ENCODE assay signal across 1 cellular context in genomic region chr11:45982656-45983470, GRCh38.
TF ChIP-seq lines count a peak whose summit lies in the region.

No MANE protein-coding gene starts in this region.

TF ChIP-seq in K562, 482 proteins besides CTCF, POLR2A, EP300 and RAD21 (continued from another document and continues in another):
- TF ChIP-seq, protein P1, sequence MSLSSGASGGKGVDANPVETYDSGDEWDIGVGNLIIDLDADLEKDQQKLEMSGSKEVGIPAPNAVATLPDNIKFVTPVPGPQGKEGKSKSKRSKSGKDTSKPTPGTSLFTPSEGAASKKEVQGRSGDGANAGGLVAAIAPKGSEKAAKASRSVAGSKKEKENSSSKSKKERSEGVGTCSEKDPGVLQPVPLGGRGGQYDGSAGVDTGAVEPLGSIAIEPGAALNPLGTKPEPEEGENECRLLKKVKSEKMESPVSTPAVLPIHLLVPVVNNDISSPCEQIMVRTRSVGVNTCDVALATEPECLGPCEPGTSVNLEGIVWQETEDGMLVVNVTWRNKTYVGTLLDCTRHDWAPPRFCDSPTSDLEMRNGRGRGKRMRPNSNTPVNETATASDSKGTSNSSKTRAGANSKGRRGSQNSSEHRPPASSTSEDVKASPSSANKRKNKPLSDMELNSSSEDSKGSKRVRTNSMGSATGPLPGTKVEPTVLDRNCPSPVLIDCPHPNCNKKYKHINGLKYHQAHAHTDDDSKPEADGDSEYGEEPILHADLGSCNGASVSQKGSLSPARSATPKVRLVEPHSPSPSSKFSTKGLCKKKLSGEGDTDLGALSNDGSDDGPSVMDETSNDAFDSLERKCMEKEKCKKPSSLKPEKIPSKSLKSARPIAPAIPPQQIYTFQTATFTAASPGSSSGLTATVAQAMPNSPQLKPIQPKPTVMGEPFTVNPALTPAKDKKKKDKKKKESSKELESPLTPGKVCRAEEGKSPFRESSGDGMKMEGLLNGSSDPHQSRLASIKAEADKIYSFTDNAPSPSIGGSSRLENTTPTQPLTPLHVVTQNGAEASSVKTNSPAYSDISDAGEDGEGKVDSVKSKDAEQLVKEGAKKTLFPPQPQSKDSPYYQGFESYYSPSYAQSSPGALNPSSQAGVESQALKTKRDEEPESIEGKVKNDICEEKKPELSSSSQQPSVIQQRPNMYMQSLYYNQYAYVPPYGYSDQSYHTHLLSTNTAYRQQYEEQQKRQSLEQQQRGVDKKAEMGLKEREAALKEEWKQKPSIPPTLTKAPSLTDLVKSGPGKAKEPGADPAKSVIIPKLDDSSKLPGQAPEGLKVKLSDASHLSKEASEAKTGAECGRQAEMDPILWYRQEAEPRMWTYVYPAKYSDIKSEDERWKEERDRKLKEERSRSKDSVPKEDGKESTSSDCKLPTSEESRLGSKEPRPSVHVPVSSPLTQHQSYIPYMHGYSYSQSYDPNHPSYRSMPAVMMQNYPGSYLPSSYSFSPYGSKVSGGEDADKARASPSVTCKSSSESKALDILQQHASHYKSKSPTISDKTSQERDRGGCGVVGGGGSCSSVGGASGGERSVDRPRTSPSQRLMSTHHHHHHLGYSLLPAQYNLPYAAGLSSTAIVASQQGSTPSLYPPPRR (CRISPR knock-in tag; IDR thresholded peaks at IDR 0.05; ENCODE audit: borderline replicate concordance): no peak
- TF ChIP-seq GATAD2B (IDR thresholded peaks at IDR 0.05; ENCODE audit: borderline replicate concordance) (no peak), DMBX1 (CRISPR knock-in tag; IDR thresholded peaks at IDR 0.05; ENCODE audit: borderline replicate concordance) (peak; percentile 68; the same call in 1 of the 2 replicates), ZNF444 (CRISPR knock-in tag; IDR thresholded peaks at IDR 0.05) (no peak), ZNF436 (CRISPR knock-in tag; IDR thresholded peaks at IDR 0.05) (no peak), TSHZ1 (CRISPR knock-in tag; IDR thresholded peaks at IDR 0.05) (no peak), DDX20 (tag; IDR thresholded peaks at IDR 0.05; ENCODE audit: low read depth) (no peak), TBP (optimal IDR thresholded peaks at IDR 0.05; ENCODE audit: low read depth, low read length) (peak; percentile 47), FOSL1 (tag; conservative IDR thresholded peaks at IDR 0.05) (peak; percentile 98), NRF1 (conservative IDR thresholded peaks at IDR 0.05 in 1 of 2, IDR thresholded peaks at IDR 0.05 in 1 of 2) (peak; percentile 14 to 34; a peak in 2 of 4 replicates), CXXC5 (CRISPR knock-in tag; IDR thresholded peaks at IDR 0.05) (peak; percentile 68), IFI16 (CRISPR knock-in tag; IDR thresholded peaks at IDR 0.05) (no peak), SLC30A9 (CRISPR knock-in tag; IDR thresholded peaks at IDR 0.05) (no peak), KDM5B (IDR thresholded peaks at IDR 0.05; ENCODE audit: insufficient replicate concordance, low read depth, low read length) (peak; percentile 53), ZNF354B (CRISPR knock-in tag; IDR thresholded peaks at IDR 0.05) (no peak), NR4A1 (CRISPR knock-in tag; IDR thresholded peaks at IDR 0.05) (no peak), NR4A1 (tag; IDR thresholded peaks at IDR 0.05) (no peak), ZNF586 (CRISPR knock-in tag; conservative IDR thresholded peaks at IDR 0.05) (no peak), NR1H2 (CRISPR knock-in tag; IDR thresholded peaks at IDR 0.05) (no peak), MYNN (IDR thresholded peaks at IDR 0.05) (no peak), MYNN (CRISPR knock-in tag; IDR thresholded peaks at IDR 0.05) (no peak), KHSRP (IDR thresholded peaks at IDR 0.05) (no peak), ZNF3 (CRISPR knock-in tag; IDR thresholded peaks at IDR 0.05) (no peak), FOXA3 (CRISPR knock-in tag; conservative IDR thresholded peaks at IDR 0.05 in 1 of 2, IDR thresholded peaks at IDR 0.05 in 1 of 2) (no peak), E2F6 (IDR thresholded peaks at IDR 0.05; ENCODE audit: borderline replicate concordance in 1 of 2, extremely low read depth in 1 of 2, insufficient read depth in 1 of 2, insufficient read length in 1 of 2, low read depth in 1 of 2, low read length in 1 of 2, poor library complexity in 1 of 2, severe bottlenecking in 1 of 2) (no peak), TRIM28 (IDR thresholded peaks at IDR 0.05) (no peak), ZNF764 (CRISPR knock-in tag; IDR thresholded peaks at IDR 0.05; ENCODE audit: low read depth) (no peak), SAFB2 (IDR thresholded peaks at IDR 0.05; ENCODE audit: borderline replicate concordance, low read depth, low read length, severe bottlenecking) (no peak), ATF6 (CRISPR knock-in tag; IDR thresholded peaks at IDR 0.05) (no peak), ILF3 (IDR thresholded peaks at IDR 0.05; ENCODE audit: borderline replicate concordance) (no peak), NONO (IDR thresholded peaks at IDR 0.05; ENCODE audit: low read depth in 2 of 2, low read length in 1 of 2) (no peak), E4F1 (CRISPR knock-in tag; IDR thresholded peaks at IDR 0.05; ENCODE audit: borderline replicate concordance) (no peak), BRD4 (IDR thresholded peaks at IDR 0.05) (no peak), SMARCE1 (IDR thresholded peaks at IDR 0.05) (peak; percentile 98), GATA2 (CRISPR knock-in tag; IDR thresholded peaks at IDR 0.05) (peak; percentile 64)
- TF ChIP-seq, protein P2, sequence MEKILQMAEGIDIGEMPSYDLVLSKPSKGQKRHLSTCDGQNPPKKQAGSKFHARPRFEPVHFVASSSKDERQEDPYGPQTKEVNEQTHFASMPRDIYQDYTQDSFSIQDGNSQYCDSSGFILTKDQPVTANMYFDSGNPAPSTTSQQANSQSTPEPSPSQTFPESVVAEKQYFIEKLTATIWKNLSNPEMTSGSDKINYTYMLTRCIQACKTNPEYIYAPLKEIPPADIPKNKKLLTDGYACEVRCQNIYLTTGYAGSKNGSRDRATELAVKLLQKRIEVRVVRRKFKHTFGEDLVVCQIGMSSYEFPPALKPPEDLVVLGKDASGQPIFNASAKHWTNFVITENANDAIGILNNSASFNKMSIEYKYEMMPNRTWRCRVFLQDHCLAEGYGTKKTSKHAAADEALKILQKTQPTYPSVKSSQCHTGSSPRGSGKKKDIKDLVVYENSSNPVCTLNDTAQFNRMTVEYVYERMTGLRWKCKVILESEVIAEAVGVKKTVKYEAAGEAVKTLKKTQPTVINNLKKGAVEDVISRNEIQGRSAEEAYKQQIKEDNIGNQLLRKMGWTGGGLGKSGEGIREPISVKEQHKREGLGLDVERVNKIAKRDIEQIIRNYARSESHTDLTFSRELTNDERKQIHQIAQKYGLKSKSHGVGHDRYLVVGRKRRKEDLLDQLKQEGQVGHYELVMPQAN (IDR thresholded peaks at IDR 0.05; ENCODE audit: borderline replicate concordance): no peak
- TF ChIP-seq, protein P3, sequence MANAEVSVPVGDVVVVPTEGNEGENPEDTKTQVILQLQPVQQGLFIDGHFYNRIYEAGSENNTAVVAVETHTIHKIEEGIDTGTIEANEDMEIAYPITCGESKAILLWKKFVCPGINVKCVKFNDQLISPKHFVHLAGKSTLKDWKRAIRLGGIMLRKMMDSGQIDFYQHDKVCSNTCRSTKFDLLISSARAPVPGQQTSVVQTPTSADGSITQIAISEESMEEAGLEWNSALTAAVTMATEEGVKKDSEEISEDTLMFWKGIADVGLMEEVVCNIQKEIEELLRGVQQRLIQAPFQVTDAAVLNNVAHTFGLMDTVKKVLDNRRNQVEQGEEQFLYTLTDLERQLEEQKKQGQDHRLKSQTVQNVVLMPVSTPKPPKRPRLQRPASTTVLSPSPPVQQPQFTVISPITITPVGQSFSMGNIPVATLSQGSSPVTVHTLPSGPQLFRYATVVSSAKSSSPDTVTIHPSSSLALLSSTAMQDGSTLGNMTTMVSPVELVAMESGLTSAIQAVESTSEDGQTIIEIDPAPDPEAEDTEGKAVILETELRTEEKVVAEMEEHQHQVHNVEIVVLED (CRISPR knock-in tag; IDR thresholded peaks at IDR 0.05): no peak
- TF ChIP-seq, protein P4, sequence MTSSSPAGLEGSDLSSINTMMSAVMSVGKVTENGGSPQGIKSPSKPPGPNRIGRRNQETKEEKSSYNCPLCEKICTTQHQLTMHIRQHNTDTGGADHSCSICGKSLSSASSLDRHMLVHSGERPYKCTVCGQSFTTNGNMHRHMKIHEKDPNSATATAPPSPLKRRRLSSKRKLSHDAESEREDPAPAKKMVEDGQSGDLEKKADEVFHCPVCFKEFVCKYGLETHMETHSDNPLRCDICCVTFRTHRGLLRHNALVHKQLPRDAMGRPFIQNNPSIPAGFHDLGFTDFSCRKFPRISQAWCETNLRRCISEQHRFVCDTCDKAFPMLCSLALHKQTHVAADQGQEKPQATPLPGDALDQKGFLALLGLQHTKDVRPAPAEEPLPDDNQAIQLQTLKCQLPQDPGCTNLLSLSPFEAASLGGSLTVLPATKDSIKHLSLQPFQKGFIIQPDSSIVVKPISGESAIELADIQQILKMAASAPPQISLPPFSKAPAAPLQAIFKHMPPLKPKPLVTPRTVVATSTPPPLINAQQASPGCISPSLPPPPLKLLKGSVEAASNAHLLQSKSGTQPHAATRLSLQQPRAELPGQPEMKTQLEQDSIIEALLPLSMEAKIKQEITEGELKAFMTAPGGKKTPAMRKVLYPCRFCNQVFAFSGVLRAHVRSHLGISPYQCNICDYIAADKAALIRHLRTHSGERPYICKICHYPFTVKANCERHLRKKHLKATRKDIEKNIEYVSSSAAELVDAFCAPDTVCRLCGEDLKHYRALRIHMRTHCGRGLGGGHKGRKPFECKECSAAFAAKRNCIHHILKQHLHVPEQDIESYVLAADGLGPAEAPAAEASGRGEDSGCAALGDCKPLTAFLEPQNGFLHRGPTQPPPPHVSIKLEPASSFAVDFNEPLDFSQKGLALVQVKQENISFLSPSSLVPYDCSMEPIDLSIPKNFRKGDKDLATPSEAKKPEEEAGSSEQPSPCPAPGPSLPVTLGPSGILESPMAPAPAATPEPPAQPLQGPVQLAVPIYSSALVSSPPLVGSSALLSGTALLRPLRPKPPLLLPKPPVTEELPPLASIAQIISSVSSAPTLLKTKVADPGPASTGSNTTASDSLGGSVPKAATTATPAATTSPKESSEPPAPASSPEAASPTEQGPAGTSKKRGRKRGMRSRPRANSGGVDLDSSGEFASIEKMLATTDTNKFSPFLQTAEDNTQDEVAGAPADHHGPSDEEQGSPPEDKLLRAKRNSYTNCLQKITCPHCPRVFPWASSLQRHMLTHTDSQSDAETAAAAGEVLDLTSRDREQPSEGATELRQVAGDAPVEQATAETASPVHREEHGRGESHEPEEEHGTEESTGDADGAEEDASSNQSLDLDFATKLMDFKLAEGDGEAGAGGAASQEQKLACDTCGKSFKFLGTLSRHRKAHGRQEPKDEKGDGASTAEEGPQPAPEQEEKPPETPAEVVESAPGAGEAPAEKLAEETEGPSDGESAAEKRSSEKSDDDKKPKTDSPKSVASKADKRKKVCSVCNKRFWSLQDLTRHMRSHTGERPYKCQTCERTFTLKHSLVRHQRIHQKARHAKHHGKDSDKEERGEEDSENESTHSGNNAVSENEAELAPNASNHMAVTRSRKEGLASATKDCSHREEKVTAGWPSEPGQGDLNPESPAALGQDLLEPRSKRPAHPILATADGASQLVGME (CRISPR knock-in tag; IDR thresholded peaks at IDR 0.05): no peak
